1 cellular context compared by ENCODE assay signal in the genomic region with DNA sequence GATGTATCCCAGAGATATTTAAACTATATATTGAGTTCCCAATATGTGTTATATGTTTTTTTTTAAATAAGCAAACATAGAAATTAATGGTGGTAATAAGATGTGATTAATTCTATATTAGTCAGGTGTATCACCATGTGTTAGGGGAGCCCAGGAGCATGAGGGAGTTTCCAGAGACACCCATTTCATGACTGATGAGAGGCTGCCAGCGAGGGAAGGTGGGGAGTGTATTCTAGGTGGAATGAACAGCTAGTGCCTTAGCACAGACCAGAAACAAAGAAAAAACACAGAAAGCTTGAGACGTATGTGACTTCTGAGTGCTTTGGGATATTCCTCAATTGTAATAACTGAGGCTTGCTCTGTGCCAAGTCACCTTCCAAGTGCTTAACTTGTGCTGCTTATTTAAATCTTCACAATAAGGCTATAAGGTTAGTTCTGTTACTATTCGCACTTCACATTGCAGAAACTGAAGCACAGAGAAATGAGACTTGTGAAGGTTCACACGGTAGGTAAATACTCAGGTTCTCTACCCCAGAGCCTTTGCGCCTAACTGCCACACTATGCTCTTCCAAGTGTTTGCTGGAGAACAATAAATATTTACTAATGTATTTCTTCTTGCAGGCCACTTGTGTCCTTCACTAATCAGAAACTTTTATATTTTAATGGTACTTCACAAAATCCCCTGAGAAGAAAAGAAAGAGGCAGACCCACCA.
TF ChIP-seq lines count a peak whose summit lies in the region.

No MANE protein-coding gene starts in this region.

TF ChIP-seq in GM12878, 131 proteins besides CTCF, POLR2A, EP300 and RAD21:
- TF ChIP-seq, protein P1, sequence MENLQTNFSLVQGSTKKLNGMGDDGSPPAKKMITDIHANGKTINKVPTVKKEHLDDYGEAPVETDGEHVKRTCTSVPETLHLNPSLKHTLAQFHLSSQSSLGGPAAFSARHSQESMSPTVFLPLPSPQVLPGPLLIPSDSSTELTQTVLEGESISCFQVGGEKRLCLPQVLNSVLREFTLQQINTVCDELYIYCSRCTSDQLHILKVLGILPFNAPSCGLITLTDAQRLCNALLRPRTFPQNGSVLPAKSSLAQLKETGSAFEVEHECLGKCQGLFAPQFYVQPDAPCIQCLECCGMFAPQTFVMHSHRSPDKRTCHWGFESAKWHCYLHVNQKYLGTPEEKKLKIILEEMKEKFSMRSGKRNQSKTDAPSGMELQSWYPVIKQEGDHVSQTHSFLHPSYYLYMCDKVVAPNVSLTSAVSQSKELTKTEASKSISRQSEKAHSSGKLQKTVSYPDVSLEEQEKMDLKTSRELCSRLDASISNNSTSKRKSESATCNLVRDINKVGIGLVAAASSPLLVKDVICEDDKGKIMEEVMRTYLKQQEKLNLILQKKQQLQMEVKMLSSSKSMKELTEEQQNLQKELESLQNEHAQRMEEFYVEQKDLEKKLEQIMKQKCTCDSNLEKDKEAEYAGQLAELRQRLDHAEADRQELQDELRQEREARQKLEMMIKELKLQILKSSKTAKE (IDR thresholded peaks at IDR 0.05; ENCODE audit: low read depth, poor library complexity, severe bottlenecking) = no peak
- TF ChIP-seq, protein P2, sequence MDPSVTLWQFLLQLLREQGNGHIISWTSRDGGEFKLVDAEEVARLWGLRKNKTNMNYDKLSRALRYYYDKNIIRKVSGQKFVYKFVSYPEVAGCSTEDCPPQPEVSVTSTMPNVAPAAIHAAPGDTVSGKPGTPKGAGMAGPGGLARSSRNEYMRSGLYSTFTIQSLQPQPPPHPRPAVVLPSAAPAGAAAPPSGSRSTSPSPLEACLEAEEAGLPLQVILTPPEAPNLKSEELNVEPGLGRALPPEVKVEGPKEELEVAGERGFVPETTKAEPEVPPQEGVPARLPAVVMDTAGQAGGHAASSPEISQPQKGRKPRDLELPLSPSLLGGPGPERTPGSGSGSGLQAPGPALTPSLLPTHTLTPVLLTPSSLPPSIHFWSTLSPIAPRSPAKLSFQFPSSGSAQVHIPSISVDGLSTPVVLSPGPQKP (IDR thresholded peaks at IDR 0.05; ENCODE audit: low read depth, low read length) = no peak
- no peak for TF ChIP-seq ASH2L (IDR thresholded peaks at IDR 0.05; ENCODE audit: borderline replicate concordance, low read depth)
- no peak for TF ChIP-seq ZBED1 (IDR thresholded peaks at IDR 0.05; ENCODE audit: borderline replicate concordance)
- TF ChIP-seq TARDBP (IDR thresholded peaks at IDR 0.05; ENCODE audit: borderline replicate concordance) = no peak
- TF ChIP-seq STAT3 (IDR thresholded peaks at IDR 0.05; ENCODE audit: low read depth, low read length) = no peak
- TF ChIP-seq, protein P3, sequence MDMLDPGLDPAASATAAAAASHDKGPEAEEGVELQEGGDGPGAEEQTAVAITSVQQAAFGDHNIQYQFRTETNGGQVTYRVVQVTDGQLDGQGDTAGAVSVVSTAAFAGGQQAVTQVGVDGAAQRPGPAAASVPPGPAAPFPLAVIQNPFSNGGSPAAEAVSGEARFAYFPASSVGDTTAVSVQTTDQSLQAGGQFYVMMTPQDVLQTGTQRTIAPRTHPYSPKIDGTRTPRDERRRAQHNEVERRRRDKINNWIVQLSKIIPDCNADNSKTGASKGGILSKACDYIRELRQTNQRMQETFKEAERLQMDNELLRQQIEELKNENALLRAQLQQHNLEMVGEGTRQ (IDR thresholded peaks at IDR 0.05; ENCODE audit: borderline replicate concordance, low read depth, low read length) = no peak
- TF ChIP-seq, protein P4, sequence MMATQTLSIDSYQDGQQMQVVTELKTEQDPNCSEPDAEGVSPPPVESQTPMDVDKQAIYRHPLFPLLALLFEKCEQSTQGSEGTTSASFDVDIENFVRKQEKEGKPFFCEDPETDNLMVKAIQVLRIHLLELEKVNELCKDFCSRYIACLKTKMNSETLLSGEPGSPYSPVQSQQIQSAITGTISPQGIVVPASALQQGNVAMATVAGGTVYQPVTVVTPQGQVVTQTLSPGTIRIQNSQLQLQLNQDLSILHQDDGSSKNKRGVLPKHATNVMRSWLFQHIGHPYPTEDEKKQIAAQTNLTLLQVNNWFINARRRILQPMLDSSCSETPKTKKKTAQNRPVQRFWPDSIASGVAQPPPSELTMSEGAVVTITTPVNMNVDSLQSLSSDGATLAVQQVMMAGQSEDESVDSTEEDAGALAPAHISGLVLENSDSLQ (IDR thresholded peaks at IDR 0.05) = no peak
- TF ChIP-seq, protein P5, sequence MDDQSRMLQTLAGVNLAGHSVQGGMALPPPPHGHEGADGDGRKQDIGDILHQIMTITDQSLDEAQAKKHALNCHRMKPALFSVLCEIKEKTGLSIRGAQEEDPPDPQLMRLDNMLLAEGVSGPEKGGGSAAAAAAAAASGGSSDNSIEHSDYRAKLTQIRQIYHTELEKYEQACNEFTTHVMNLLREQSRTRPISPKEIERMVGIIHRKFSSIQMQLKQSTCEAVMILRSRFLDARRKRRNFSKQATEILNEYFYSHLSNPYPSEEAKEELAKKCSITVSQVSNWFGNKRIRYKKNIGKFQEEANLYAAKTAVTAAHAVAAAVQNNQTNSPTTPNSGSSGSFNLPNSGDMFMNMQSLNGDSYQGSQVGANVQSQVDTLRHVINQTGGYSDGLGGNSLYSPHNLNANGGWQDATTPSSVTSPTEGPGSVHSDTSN (IDR thresholded peaks at IDR 0.05; ENCODE audit: insufficient replicate concordance, low read depth, low read length) = no peak
- TF ChIP-seq TCF7 (IDR thresholded peaks at IDR 0.05; ENCODE audit: borderline replicate concordance) = no peak
